In genomic region chr9:116566677-116567488, GRCh38 we compare ENCODE assay signal across 1 cellular context.
TF ChIP-seq lines count a peak whose summit lies in the region.

No MANE protein-coding gene starts in this region.

TF ChIP-seq in WTC11, 78 proteins besides CTCF, POLR2A, EP300 and RAD21 (continued from another document):
- TF ChIP-seq ZNF671 (CRISPR knock-in tag; IDR thresholded peaks at IDR 0.05) (no peak), KAT7 (CRISPR knock-in tag; IDR thresholded peaks at IDR 0.05; ENCODE audit: borderline replicate concordance) (no peak), CDX4 (CRISPR knock-in tag; IDR thresholded peaks at IDR 0.05; ENCODE audit: borderline replicate concordance) (no peak), SMAD3 (CRISPR knock-in tag; IDR thresholded peaks at IDR 0.05; ENCODE audit: borderline replicate concordance) (no peak), MXD4 (CRISPR knock-in tag; IDR thresholded peaks at IDR 0.05; ENCODE audit: borderline replicate concordance) (no peak)
- TF ChIP-seq, protein P1, sequence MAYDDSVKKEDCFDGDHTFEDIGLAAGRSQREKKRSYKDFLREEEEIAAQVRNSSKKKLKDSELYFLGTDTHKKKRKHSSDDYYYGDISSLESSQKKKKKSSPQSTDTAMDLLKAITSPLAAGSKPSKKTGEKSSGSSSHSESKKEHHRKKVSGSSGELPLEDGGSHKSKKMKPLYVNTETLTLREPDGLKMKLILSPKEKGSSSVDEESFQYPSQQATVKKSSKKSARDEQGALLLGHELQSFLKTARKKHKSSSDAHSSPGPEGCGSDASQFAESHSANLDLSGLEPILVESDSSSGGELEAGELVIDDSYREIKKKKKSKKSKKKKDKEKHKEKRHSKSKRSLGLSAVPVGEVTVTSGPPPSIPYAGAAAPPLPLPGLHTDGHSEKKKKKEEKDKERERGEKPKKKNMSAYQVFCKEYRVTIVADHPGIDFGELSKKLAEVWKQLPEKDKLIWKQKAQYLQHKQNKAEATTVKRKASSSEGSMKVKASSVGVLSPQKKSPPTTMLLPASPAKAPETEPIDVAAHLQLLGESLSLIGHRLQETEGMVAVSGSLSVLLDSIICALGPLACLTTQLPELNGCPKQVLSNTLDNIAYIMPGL (CRISPR knock-in tag; IDR thresholded peaks at IDR 0.05): no peak
